In the genomic region with DNA sequence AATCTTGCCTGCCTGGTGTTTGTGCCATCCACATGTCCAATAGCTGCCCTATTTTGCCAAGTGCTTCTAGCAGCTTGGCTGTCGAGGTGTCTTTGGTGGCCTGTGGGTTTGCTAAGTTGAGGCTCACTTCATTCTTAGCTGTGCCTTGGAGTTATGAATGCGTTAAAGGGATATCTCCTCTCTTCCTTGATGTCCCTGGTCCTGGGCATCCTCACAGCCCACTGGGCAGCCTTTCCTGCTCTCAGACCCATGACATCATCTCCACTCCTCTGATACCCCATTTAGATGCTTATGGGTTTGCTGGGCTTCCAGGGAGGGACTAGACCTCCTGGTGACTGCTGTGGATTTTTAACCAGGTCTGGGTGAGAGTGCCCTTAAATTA, we compare ENCODE assay signal across 10 cellular contexts. TPM values are rescaled to one million over a fixed set of nuclear protein-coding genes. Genes with fewer than 3 reads are reported as not detected.
A peak's percentile ranks its signal among the peaks of the same experiment; 100 is the strongest.
DNase-seq lines count a peak whose midpoint lies in the region; ATAC-seq and TF ChIP-seq lines count a peak whose summit lies in the region.
"Had no signal": no experiment of that assay in that cellular context is flagged by ENCODE, and none has a peak within 500 bp of the region (broad histone marks: within the 10 kb centered on the region; RNA-seq: fewer than 3 reads in every experiment).

No MANE protein-coding gene starts in this region.

- peak overlapping the region in 1 of 2 experiments; percentile 17 for H2BK12ac ChIP-seq in mesenchymal stem cell (ENCODE audit: low read length in 2 of 2)

- no peaks in the 10 kb centered on the region for H3K9me3 ChIP-seq in heart left ventricle
- no peaks in the 10 kb centered on the region for H3K9me3 ChIP-seq in ascending aorta
- H3K9me3 ChIP-seq in mesenchymal stem cell (ENCODE audit: control insufficient read depth, low read length): no peaks in the 10 kb centered on the region
- H3K9me3 ChIP-seq in tibial nerve: no peaks in the 10 kb centered on the region

- peaks cover 0 to 6% (median 0%) of the 10 kb centered on the region in 9 donors for H3K27me3 ChIP-seq in heart left ventricle
- H3K27me3 ChIP-seq in ascending aorta: no peaks in the 10 kb centered on the region
- no peaks in the 10 kb centered on the region for H3K27me3 ChIP-seq in mesenchymal stem cell (ENCODE audit: control insufficient read depth in 1 of 2, insufficient read depth in 1 of 2, low read length in 2 of 2)
- no peaks in the 10 kb centered on the region for H3K27me3 ChIP-seq in tibial nerve

- intact Hi-C loops in heart left ventricle (cut with DNase I): loop anchor here in 3 of 10 donors (10.0 kb wide), 4 partner anchors 90 to 330 kb away; partner anchors contain the start of genes FJX1 (in 1 of the 3) and TRIM44 (in 1 of the 3)
- intact Hi-C loops in left ventricle myocardium superior (cut with micrococcal nuclease): no loop called here
- intact Hi-C loops in ascending aorta (cut with DNase I): loop anchor here (10.0 kb wide), 2 partner anchors 320 to 330 kb away; partner anchors contain the start of gene FJX1

- no peak overlapping the region for H2BK15ac ChIP-seq in mesenchymal stem cell (ENCODE audit: low read depth, poor library complexity, severe bottlenecking)

- H3K4me3 ChIP-seq in heart left ventricle: peak overlapping the region in 9 of 12 donors; percentile 53 to 77 (median 64)
- peak overlapping the region; percentile 73 to 82 for H3K4me3 ChIP-seq in ascending aorta
- H3K4me3 ChIP-seq in mesenchymal stem cell (ENCODE audit: insufficient read depth in 1 of 2, low read depth in 1 of 2, low read length in 2 of 2): peak overlapping the region in 1 of 2 experiments; percentile 90
- H3K4me3 ChIP-seq in tibial nerve: peak overlapping the region in 3 of 4 donors; percentile 47 to 67 (median 65)

- H3K36me3 ChIP-seq in heart left ventricle (no peaks in the 10 kb centered on the region), ascending aorta (no peaks in the 10 kb centered on the region), mesenchymal stem cell (ENCODE audit: control insufficient read depth in 1 of 2, insufficient read depth in 2 of 2, low read depth in 1 of 2, low read length in 2 of 2) (no peaks in the 10 kb centered on the region), tibial nerve (no peaks in the 10 kb centered on the region)

- H4K91ac ChIP-seq in mesenchymal stem cell (ENCODE audit: low read length): no peak overlapping the region

- peak overlapping the region in 1 of 2 experiments; percentile 46 for H3K23ac ChIP-seq in mesenchymal stem cell (ENCODE audit: low read length in 2 of 2)

- no peak for ATAC-seq in heart left ventricle
- no peak for ATAC-seq in left ventricle myocardium superior
- ATAC-seq in HG02970 (IDR thresholded peaks at IDR 0.05; ENCODE audit: low FRiP score, unreplicated experiment): no peak

- H3K27ac ChIP-seq in heart left ventricle (peak overlapping the region in 3 of 12 donors; percentile 55 to 65 (median 61)), ascending aorta (peak overlapping the region; percentile 15 to 38), mesenchymal stem cell (ENCODE audit: low read length, poor library complexity, severe bottlenecking) (no peak overlapping the region), tibial nerve (peak overlapping the region; percentile 55 to 85 (median 74))

- H3K4me1 ChIP-seq in heart left ventricle: peaks cover 0 to 36% (median 9%) of the 10 kb centered on the region in 12 donors
- H3K4me1 ChIP-seq in ascending aorta: peaks cover 0 to 3% of the 10 kb centered on the region in 2 donors
- H3K4me1 ChIP-seq in mesenchymal stem cell (ENCODE audit: control insufficient read depth, insufficient read depth, low read depth, low read length): peaks cover 10% of the 10 kb centered on the region
- H3K4me1 ChIP-seq in tibial nerve: peaks cover 0 to 42% (median 10%) of the 10 kb centered on the region in 4 donors

- peak overlapping the region; percentile 90 for H3K9ac ChIP-seq in mesenchymal stem cell (ENCODE audit: low read length)

- no peak overlapping the region for H2BK120ac ChIP-seq in mesenchymal stem cell (ENCODE audit: low read depth, low read length)

- H3K4ac ChIP-seq in mesenchymal stem cell (ENCODE audit: low read depth in 1 of 2, low read length in 2 of 2): no peak overlapping the region

- no peak for TF ChIP-seq EP300 in tibial nerve (IDR thresholded peaks at IDR 0.05)

- H2AK5ac ChIP-seq in mesenchymal stem cell (ENCODE audit: low read length, severe bottlenecking): peak overlapping the region; percentile 8

- H3K14ac ChIP-seq in mesenchymal stem cell (ENCODE audit: low read length in 2 of 2): no peak overlapping the region

- TF ChIP-seq CTCF in heart left ventricle (IDR thresholded peaks at IDR 0.05) (no peak), ascending aorta (IDR thresholded peaks at IDR 0.05) (no peak), tibial nerve (IDR thresholded peaks at IDR 0.05) (no peak)

- H2AFZ ChIP-seq in mesenchymal stem cell (ENCODE audit: low read depth, low read length): no peak overlapping the region

- no peak overlapping the region for H3K18ac ChIP-seq in mesenchymal stem cell (ENCODE audit: low read depth in 1 of 2, low read length in 2 of 2)

- H3K79me1 ChIP-seq in mesenchymal stem cell (replicated peaks; ENCODE audit: low read length, poor library complexity, severe bottlenecking): peaks cover 35% of the 10 kb centered on the region

- no peak for DNase-seq in heart left ventricle
- DNase-seq in left ventricle myocardium superior: no peak
- DNase-seq in ascending aorta (ENCODE audit: low spot score in 2 of 2): no peak
- no peak for DNase-seq in mesenchymal stem cell
- no peak for DNase-seq in tibial nerve (ENCODE audit: low spot score in 2 of 2)
- no peak for DNase-seq in dermis blood vessel endothelial cell
- no peak for DNase-seq in NCI-H524 (lab: John Stamatoyannopoulos, UW)
- DNase-seq: activated CD4-positive, alpha-beta T cell treated with anti-CD3 and anti-CD28 coated beads, Interleukin-2, amount 50 U/mL, for 1 hour; NCI-H1105 treated with DMSO at 0.1 percent for 48 hours had no signal

- WGBS in heart left ventricle, 4 donors: 73 to 93% (median 85%) methylated on average over 2 of the region's 2 CpGs
- WGBS in mesenchymal stem cell: 93% methylated on average over 2 of the region's 2 CpGs
- 41 to 66% methylated on average over 2 of the region's 2 CpGs for whole genome bisulfite sequencing in tibial nerve, 2 donors

- peak overlapping the region; percentile 95 for H3K4me2 ChIP-seq in mesenchymal stem cell (ENCODE audit: low read length, poor library complexity, severe bottlenecking)

- H2BK5ac ChIP-seq in mesenchymal stem cell (ENCODE audit: low read depth, low read length, poor library complexity, severe bottlenecking): no peak overlapping the region

- no peak for TF ChIP-seq POLR2A in heart left ventricle (IDR thresholded peaks at IDR 0.05)
- TF ChIP-seq POLR2A in tibial nerve (IDR thresholded peaks at IDR 0.05): peak in 1 of 2 donors; percentile 4

- no peak overlapping the region for H4K8ac ChIP-seq in mesenchymal stem cell (ENCODE audit: low read length)

RNA-seq across cellular contexts. Expression of gene LDLRAD3, which starts 1.3 kb away (rescaled TPM):
- total RNA-seq in heart left ventricle: 1 to 10 TPM; 1.5 to 7.7 (median 2.6) TPM
- 1 to 10 TPM; 1.1 to 4.1 TPM for polyA plus RNA-seq in heart left ventricle
- total RNA-seq in left ventricle myocardium superior: 1.6 TPM
- total RNA-seq in ascending aorta: 21.6 TPM
- polyA plus RNA-seq in mesenchymal stem cell (2013, experiment 1 of 2): 5.9 TPM
- 5.9 TPM for polyA plus RNA-seq in mesenchymal stem cell (2013, experiment 2 of 2)
- 10 to 100 TPM; 19.4 to 49.5 (median 31.0) TPM for total RNA-seq in tibial nerve
- total RNA-seq in dermis blood vessel endothelial cell: 9.7 and 13.4 TPM in 2 replicates
